ENCODE assay signal across 13 cellular contexts in genomic region chr13:78589206-78589605, GRCh38. TPM values are rescaled to one million over a fixed set of nuclear protein-coding genes. Genes with fewer than 3 reads are reported as not detected.
DNase-seq lines count a peak whose midpoint lies in the region; ATAC-seq and TF ChIP-seq lines count a peak whose summit lies in the region.
"Had no signal": no experiment of that assay in that cellular context is flagged by ENCODE, and none has a peak within 500 bp of the region (broad histone marks: within the 10 kb centered on the region; RNA-seq: fewer than 3 reads in every experiment).

No MANE protein-coding gene starts in this region.

- TF ChIP-seq POLR2A in NB4 (IDR thresholded peaks at IDR 0.05; ENCODE audit: extremely low read depth, insufficient read length), result no peak
- TF ChIP-seq POLR2A in testis (IDR thresholded peaks at IDR 0.05), result no peak

- peaks cover 83% of the 10 kb centered on the region for H3K27me3 Mint-ChIP-seq in activated naive CD8-positive, alpha-beta T cell treated with anti-CD3 and anti-CD28 coated beads, Interleukin-2, amount 10 ng/mL, durations not matched to agents 7 days and 5 days
- peaks cover 78% of the 10 kb centered on the region for H3K27me3 Mint-ChIP-seq in activated naive CD8-positive, alpha-beta T cell treated with anti-CD3 and anti-CD28 coated beads, Interleukin-2, amount 50 U/mL, for 24 hours

- H3K27ac ChIP-seq in testis, result no peak overlapping the region
- H3K27ac ChIP-seq: SJSA1 had no signal

- H3K9me3 ChIP-seq in testis, result no peaks in the 10 kb centered on the region
- H3K9me3 ChIP-seq: SJSA1 had no signal

- H3K4me3 ChIP-seq in NB4 (ENCODE audit: low read depth, low read length) (no peak overlapping the region), epithelial cell of esophagus (ENCODE audit: low read length) (no peak overlapping the region), testis (no peak overlapping the region)
- H3K4me3 ChIP-seq: SJSA1 had no signal

- TF ChIP-seq CTCF in NB4 (IDR thresholded peaks at IDR 0.05; ENCODE audit: low read depth, low read length) (no peak), epithelial cell of esophagus (IDR thresholded peaks at IDR 0.05; ENCODE audit: insufficient read depth, low read depth, low read length, missing control alignments) (no peak), testis (IDR thresholded peaks at IDR 0.05) (no peak)

- H3K36me3 Mint-ChIP-seq in activated naive CD8-positive, alpha-beta T cell treated with anti-CD3 and anti-CD28 coated beads, Interleukin-2, amount 10 ng/mL, durations not matched to agents 7 days and 5 days, result no peaks in the 10 kb centered on the region
- H3K36me3 Mint-ChIP-seq in activated naive CD8-positive, alpha-beta T cell treated with anti-CD3 and anti-CD28 coated beads, Interleukin-2, amount 50 U/mL, for 24 hours (ENCODE audit: low read depth), result peaks cover 7% of the 10 kb centered on the region

- H3K27ac Mint-ChIP-seq in activated naive CD8-positive, alpha-beta T cell treated with anti-CD3 and anti-CD28 coated beads, Interleukin-2, amount 10 ng/mL, durations not matched to agents 7 days and 5 days, result no peak overlapping the region
- no peak overlapping the region for H3K27ac Mint-ChIP-seq in activated naive CD8-positive, alpha-beta T cell treated with anti-CD3 and anti-CD28 coated beads, Interleukin-2, amount 50 U/mL, for 24 hours
- H3K27ac Mint-ChIP-seq: B cell; stimulated activated naive CD8-positive, alpha-beta T cell treated with anti-CD3 and anti-CD28 coated beads, Interleukin-15, amount 100 ng/mL, for 72 hours had no signal

- intact Hi-C loops in testis (cut with DNase I; ENCODE audit: low total_unique reads), result no loop called here

- H3K4me3 Mint-ChIP-seq in activated naive CD8-positive, alpha-beta T cell treated with anti-CD3 and anti-CD28 coated beads, Interleukin-2, amount 10 ng/mL, durations not matched to agents 7 days and 5 days, result no peak overlapping the region
- H3K4me3 Mint-ChIP-seq in activated naive CD8-positive, alpha-beta T cell treated with anti-CD3 and anti-CD28 coated beads, Interleukin-2, amount 50 U/mL, for 24 hours, result no peak overlapping the region
- H3K4me3 Mint-ChIP-seq: B cell; stimulated activated naive CD8-positive, alpha-beta T cell treated with anti-CD3 and anti-CD28 coated beads, Interleukin-15, amount 100 ng/mL, for 72 hours had no signal

- H3K36me3 ChIP-seq in testis (ENCODE audit: low read depth, missing control alignments), result no peaks in the 10 kb centered on the region
- H3K36me3 ChIP-seq: SJSA1 had no signal

- H3K4me1 Mint-ChIP-seq in activated naive CD8-positive, alpha-beta T cell treated with anti-CD3 and anti-CD28 coated beads, Interleukin-2, amount 10 ng/mL, durations not matched to agents 7 days and 5 days, result peaks cover 4% of the 10 kb centered on the region
- H3K4me1 Mint-ChIP-seq in activated naive CD8-positive, alpha-beta T cell treated with anti-CD3 and anti-CD28 coated beads, Interleukin-2, amount 50 U/mL, for 24 hours, result peaks cover 2% of the 10 kb centered on the region

- peak; percentile 44 for DNase-seq in activated naive CD8-positive, alpha-beta T cell treated with anti-CD3 and anti-CD28 coated beads, Interleukin-2, amount 10 ng/mL, durations not matched to agents 7 days and 5 days
- no peak for DNase-seq in activated naive CD8-positive, alpha-beta T cell treated with anti-CD3 and anti-CD28 coated beads, Interleukin-2, amount 50 U/mL, for 24 hours
- DNase-seq in NB4 (ENCODE audit: low read depth), result peak; percentile 64
- DNase-seq in epithelial cell of esophagus (ENCODE audit: low read depth), result peak; percentile 57
- DNase-seq in testis, result peak; percentile 39
- no peak for DNase-seq in stimulated activated naive CD4-positive, alpha-beta T cell (lab: John Stamatoyannopoulos, UW)
- DNase-seq in NCI-H2171 (lab: John Stamatoyannopoulos, UW), result no peak
- DNase-seq: NCI-H187; stimulated activated CD4-positive, alpha-beta T cell treated with anti-CD3 and anti-CD28 coated beads, Interleukin-15, amount 100 ng/mL, for 24 hours; stimulated activated naive CD8-positive, alpha-beta T cell treated with anti-CD3 and anti-CD28 coated beads, Interleukin-15, amount 100 ng/mL, for 72 hours had no signal

- H3K4me1 ChIP-seq in testis, result no peaks in the 10 kb centered on the region
- H3K4me1 ChIP-seq: SJSA1 had no signal

- ATAC-seq in activated naive CD8-positive, alpha-beta T cell treated with anti-CD3 and anti-CD28 coated beads, Interleukin-2, amount 10 ng/mL, durations not matched to agents 7 days and 5 days (ENCODE audit: low read depth), result no peak
- no peak for ATAC-seq in activated naive CD8-positive, alpha-beta T cell treated with anti-CD3 and anti-CD28 coated beads, Interleukin-2, amount 50 U/mL, for 24 hours
- ATAC-seq in HG03442 (IDR thresholded peaks at IDR 0.05; ENCODE audit: unreplicated experiment), result no peak
- ATAC-seq: stimulated activated naive CD8-positive, alpha-beta T cell treated with anti-CD3 and anti-CD28 coated beads, Interleukin-15, amount 100 ng/mL, for 72 hours had no signal

- peaks cover 5% of the 10 kb centered on the region for H3K9me3 Mint-ChIP-seq in activated naive CD8-positive, alpha-beta T cell treated with anti-CD3 and anti-CD28 coated beads, Interleukin-2, amount 10 ng/mL, durations not matched to agents 7 days and 5 days
- H3K9me3 Mint-ChIP-seq in activated naive CD8-positive, alpha-beta T cell treated with anti-CD3 and anti-CD28 coated beads, Interleukin-2, amount 50 U/mL, for 24 hours, result peaks cover 41% of the 10 kb centered on the region

- POLR2A ChIA-PET in activated naive CD8-positive, alpha-beta T cell treated with anti-CD3 and anti-CD28 coated beads, Interleukin-2, amount 10 ng/mL, durations not matched to agents 7 days and 5 days (lab: Charles Lee), result no interaction called here

- no peaks in the 10 kb centered on the region for H3K27me3 ChIP-seq in testis

- 2 to 6% methylated on average over 7 of the region's 7 CpGs for WGBS in testis, 2 donors

RNA-seq across cellular contexts. Expression of gene POU4F1, which starts 14.1 kb away (rescaled TPM):
- total RNA-seq in activated naive CD8-positive, alpha-beta T cell treated with anti-CD3 and anti-CD28 coated beads, Interleukin-2, amount 10 ng/mL, durations not matched to agents 7 days and 5 days, result under 1 TPM; 0.11 to 0.19 TPM
- total RNA-seq in testis, result 1 to 10 TPM; 1.2 to 1.3 TPM
- 0.57 TPM for polyA plus RNA-seq in testis (ENCODE audit: insufficient read depth, low read depth, low replicate concordance)
- total RNA-seq: SJSA1 had no signal

Comparison
In these comparisons a context has a peak if more than half of its experiments do, and no peak if none do; other contexts are left out.
1. DNase-seq: peak in activated naive CD8-positive, alpha-beta T cell treated with anti-CD3 and anti-CD28 coated beads, Interleukin-2, amount 10 ng/mL, durations not matched to agents 7 days and 5 days (single experiment), NB4 (single experiment), epithelial cell of esophagus (single experiment) and testis (single experiment); none in activated naive CD8-positive, alpha-beta T cell treated with anti-CD3 and anti-CD28 coated beads, Interleukin-2, amount 50 U/mL, for 24 hours (single experiment), stimulated activated naive CD4-positive, alpha-beta T cell (0 of 6) and NCI-H2171 (single experiment).